In the genomic region with DNA sequence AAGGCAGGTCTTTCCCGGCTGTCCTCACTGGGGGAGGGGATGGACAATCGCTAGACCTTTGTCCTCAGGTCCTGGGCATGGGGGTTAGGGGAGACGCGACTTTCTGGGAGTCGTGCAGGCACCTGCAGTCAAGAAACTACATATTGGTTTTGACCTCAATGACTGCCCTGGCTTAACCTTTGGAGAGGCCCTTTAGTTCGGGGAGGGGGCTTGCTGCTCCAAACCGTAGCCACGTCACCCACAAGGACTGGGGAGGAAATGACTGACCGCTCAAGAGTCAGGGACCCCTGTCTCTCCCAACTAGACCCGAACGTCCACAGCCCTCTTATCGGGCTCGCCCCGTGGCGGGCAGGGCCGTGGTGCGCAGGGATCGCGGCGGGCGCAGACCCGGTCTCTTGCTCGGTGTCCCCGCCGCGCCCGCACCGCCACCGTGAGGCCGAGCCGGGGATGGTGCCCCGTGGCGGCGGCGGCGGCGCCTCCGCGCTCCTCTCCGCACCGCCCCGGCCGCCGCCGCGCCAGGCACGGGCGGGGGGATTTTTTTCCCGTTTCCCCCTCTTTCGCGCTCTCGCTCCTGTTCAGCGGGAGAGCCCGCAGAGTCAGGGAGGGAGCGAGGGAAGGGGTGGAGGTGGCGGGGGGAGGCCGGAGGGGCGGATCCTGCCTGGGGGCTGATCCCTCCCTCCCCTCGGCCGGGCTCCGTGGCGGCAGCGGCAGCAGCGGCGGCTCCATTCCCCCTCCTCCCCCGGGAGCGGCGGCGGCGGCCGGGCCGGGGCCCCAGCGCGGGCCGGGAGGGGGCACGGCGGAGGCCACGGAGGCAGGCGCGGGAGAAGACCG, we compare ENCODE assay signal across 8 cellular contexts. TPM values are rescaled to one million over a fixed set of nuclear protein-coding genes. Genes with fewer than 3 reads are reported as not detected.
DNase-seq lines count a peak whose midpoint lies in the region; ATAC-seq, FAIRE-seq and TF ChIP-seq lines count a peak whose summit lies in the region.

A gene (plus strand): TSS at position 696 of the 831 bp plus-strand sequence. CDS start 3,579 bp downstream, outside the sequence.

- no peaks in the 10 kb centered on the region for H3K9me3 Mint-ChIP-seq in nephron

- ATAC-seq in GM21529 (IDR thresholded peaks at IDR 0.05; ENCODE audit: unreplicated experiment), result peak; percentile 63

- no peaks in the 10 kb centered on the region for H3K9me3 ChIP-seq in KOPT-K1 (ENCODE audit: insufficient read depth, low read length, poor library complexity, severe bottlenecking)

- peak within 1 kb of the TSS; percentile 91 to 93 (median 93) for H3K4me3 Mint-ChIP-seq in nephron

- peak within 1 kb of the TSS; percentile 90 to 98 (median 96) for H3K27ac Mint-ChIP-seq in nephron

- H3K36me3 Mint-ChIP-seq in nephron (ENCODE audit: low read depth), result peaks cover 36% of the 10 kb centered on the region

- DNase-seq in D721Med (ENCODE audit: insufficient read length, low spot score) (peak; percentile 53), RPMI8226 (peak; percentile 76), fibroblast of the aortic adventitia (ENCODE audit: low read depth) (peak; percentile 68)
- DNase-seq in activated T-helper 9 cell treated with anti-CD3 and anti-CD28 coated beads, Interleukin-2, amount 50 U/mL, for 16 hours (ENCODE audit: low read depth), result peak; percentile 65
- DNase-seq in stimulated activated naive CD4-positive, alpha-beta T cell treated with Interleukin-2 at 50 U/mL for 16 hours (lab: John Stamatoyannopoulos, UW), result peak; percentile 80

- H3K36me3 ChIP-seq in KOPT-K1 (ENCODE audit: insufficient read depth, low read length), result peaks cover 13% of the 10 kb centered on the region

- H3K27me3 Mint-ChIP-seq in nephron (ENCODE audit: low read depth), result peaks cover 5% of the 10 kb centered on the region

- peaks cover 22% of the 10 kb centered on the region for H3K4me1 Mint-ChIP-seq in nephron

- peak within 1 kb of the TSS; percentile 77 for H3K27ac ChIP-seq in KOPT-K1 (ENCODE audit: low read depth, low read length, poor library complexity, severe bottlenecking)

- TF ChIP-seq CTCF in D721Med (IDR thresholded peaks at IDR 0.05; ENCODE audit: insufficient read depth, missing control alignments) (peak; percentile 36), fibroblast of the aortic adventitia (IDR thresholded peaks at IDR 0.05; ENCODE audit: insufficient read depth, low read length) (peak; percentile 39), nephron (IDR thresholded peaks at IDR 0.05; ENCODE audit: unreplicated experiment in 3 of 3) (peak; percentile 46 to 68 (median 54))

- peak within 1 kb of the TSS; percentile 80 for H3K4me3 ChIP-seq in fibroblast of the aortic adventitia (ENCODE audit: low read depth, low read length)

- no peak for FAIRE-seq in D721Med (lab: Jason Lieb, UNC)

RNA-seq across cellular contexts. Expression of the gene that starts here (rescaled TPM):
- 15.3 and 19.1 TPM in 2 replicates for total RNA-seq in fibroblast of the aortic adventitia (ENCODE audit: low replicate concordance)

Comparison
In these comparisons a context has a peak if more than half of its experiments do, and no peak if none do; other contexts are left out.
1. Peak in every context shown above with its lines: DNase-seq, ATAC-seq, H3K4me3 ChIP-seq and H3K27ac ChIP-seq.